2 cellular contexts compared by ENCODE assay signal in the genomic region with DNA sequence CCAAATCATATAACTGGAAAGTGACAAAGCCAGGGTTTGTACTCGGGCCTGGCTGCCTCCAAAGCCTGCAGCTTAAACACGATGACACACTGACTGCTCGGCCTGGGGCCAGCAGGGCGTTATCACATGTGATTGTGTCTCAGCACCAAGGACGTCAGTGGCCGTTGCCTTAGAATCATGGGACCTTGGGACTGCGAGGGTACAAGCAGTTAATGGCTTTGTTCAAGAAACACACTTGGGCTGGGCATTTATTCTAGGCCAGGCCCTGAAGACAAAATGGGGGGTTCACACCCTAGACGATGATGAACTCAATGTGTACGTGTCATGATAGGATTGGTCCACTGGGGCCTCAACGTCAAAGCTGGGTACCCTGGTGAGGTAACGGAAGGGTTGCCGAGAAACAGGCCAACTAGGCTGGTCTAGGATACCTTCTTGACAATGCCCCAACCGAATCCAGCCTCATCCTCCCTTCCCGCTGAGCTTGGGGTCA.
TF ChIP-seq lines count a peak whose summit lies in the region.

No MANE protein-coding gene starts in this region.

TF ChIP-seq in IMR-90, 13 proteins besides CTCF, POLR2A, EP300 and RAD21:
- no peak for TF ChIP-seq CEBPB (IDR thresholded peaks at IDR 0.05; ENCODE audit: low read depth, low read length)
- TF ChIP-seq MAZ (IDR thresholded peaks at IDR 0.05; ENCODE audit: borderline replicate concordance, low read depth, low read length): no peak
- TF ChIP-seq MAFK (IDR thresholded peaks at IDR 0.05; ENCODE audit: low read depth, low read length): no peak
- no peak for TF ChIP-seq FOS (IDR thresholded peaks at IDR 0.05; ENCODE audit: low read depth, low read length)
- TF ChIP-seq MXI1 (IDR thresholded peaks at IDR 0.05; ENCODE audit: borderline replicate concordance, low read depth, low read length): no peak
- no peak for TF ChIP-seq BHLHE40 (IDR thresholded peaks at IDR 0.05; ENCODE audit: low read depth, low read length)
- no peak for TF ChIP-seq RCOR1 (IDR thresholded peaks at IDR 0.05; ENCODE audit: insufficient replicate concordance, low read length)
- TF ChIP-seq, protein P1, sequence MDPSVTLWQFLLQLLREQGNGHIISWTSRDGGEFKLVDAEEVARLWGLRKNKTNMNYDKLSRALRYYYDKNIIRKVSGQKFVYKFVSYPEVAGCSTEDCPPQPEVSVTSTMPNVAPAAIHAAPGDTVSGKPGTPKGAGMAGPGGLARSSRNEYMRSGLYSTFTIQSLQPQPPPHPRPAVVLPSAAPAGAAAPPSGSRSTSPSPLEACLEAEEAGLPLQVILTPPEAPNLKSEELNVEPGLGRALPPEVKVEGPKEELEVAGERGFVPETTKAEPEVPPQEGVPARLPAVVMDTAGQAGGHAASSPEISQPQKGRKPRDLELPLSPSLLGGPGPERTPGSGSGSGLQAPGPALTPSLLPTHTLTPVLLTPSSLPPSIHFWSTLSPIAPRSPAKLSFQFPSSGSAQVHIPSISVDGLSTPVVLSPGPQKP (IDR thresholded peaks at IDR 0.05; ENCODE audit: borderline replicate concordance, low read depth, low read length): no peak
- TF ChIP-seq CHD1 (IDR thresholded peaks at IDR 0.05; ENCODE audit: low read depth, low read length): no peak
- TF ChIP-seq NFE2L2 (IDR thresholded peaks at IDR 0.05; ENCODE audit: low read depth, low read length): no peak
TF ChIP-seq in IMR-90: peak in this region for 0.

TF ChIP-seq in H1, 55 proteins besides CTCF, POLR2A, EP300 and RAD21:
- TF ChIP-seq JUND (IDR thresholded peaks at IDR 0.05; ENCODE audit: low read length) (no peak), SRF (IDR thresholded peaks at IDR 0.05; ENCODE audit: low read depth, low read length) (no peak), GTF2F1 (IDR thresholded peaks at IDR 0.05; ENCODE audit: borderline replicate concordance, low read depth, low read length) (no peak), TAF7 (optimal IDR thresholded peaks at IDR 0.05; ENCODE audit: borderline replicate concordance, low read depth, low read length) (no peak), CREB1 (IDR thresholded peaks at IDR 0.05) (no peak), EZH2 (IDR thresholded peaks at IDR 0.05; ENCODE audit: low read depth, low read length, severe bottlenecking) (no peak), FOSL1 (IDR thresholded peaks at IDR 0.05; ENCODE audit: insufficient read depth, low read depth, low read length) (no peak), CBX8 (IDR thresholded peaks at IDR 0.05; ENCODE audit: borderline replicate concordance, low read depth, low read length) (no peak), TEAD4 (IDR thresholded peaks at IDR 0.05; ENCODE audit: low read depth, low read length) (no peak), HDAC6 (IDR thresholded peaks at IDR 0.05; ENCODE audit: low read depth, low read length) (no peak), RXRA (IDR thresholded peaks at IDR 0.05; ENCODE audit: insufficient read depth, low read depth, low read length) (no peak), PHF8 (conservative IDR thresholded peaks at IDR 0.05; ENCODE audit: low read depth, low read length) (no peak), MAFK (IDR thresholded peaks at IDR 0.05; ENCODE audit: low read depth, low read length) (no peak), TAF1 (IDR thresholded peaks at IDR 0.05; ENCODE audit: low read depth, low read length) (no peak), RBBP5 (IDR thresholded peaks at IDR 0.05; ENCODE audit: borderline replicate concordance, low read depth, low read length) (no peak), JUN (IDR thresholded peaks at IDR 0.05; ENCODE audit: low read depth, low read length) (no peak)
- TF ChIP-seq, protein P2, sequence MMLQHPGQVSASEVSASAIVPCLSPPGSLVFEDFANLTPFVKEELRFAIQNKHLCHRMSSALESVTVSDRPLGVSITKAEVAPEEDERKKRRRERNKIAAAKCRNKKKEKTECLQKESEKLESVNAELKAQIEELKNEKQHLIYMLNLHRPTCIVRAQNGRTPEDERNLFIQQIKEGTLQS (IDR thresholded peaks at IDR 0.05; ENCODE audit: insufficient read depth, low read depth, low read length): no peak
- TF ChIP-seq, protein P3, sequence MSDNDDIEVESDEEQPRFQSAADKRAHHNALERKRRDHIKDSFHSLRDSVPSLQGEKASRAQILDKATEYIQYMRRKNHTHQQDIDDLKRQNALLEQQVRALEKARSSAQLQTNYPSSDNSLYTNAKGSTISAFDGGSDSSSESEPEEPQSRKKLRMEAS (IDR thresholded peaks at IDR 0.05): no peak
- TF ChIP-seq, protein P4, sequence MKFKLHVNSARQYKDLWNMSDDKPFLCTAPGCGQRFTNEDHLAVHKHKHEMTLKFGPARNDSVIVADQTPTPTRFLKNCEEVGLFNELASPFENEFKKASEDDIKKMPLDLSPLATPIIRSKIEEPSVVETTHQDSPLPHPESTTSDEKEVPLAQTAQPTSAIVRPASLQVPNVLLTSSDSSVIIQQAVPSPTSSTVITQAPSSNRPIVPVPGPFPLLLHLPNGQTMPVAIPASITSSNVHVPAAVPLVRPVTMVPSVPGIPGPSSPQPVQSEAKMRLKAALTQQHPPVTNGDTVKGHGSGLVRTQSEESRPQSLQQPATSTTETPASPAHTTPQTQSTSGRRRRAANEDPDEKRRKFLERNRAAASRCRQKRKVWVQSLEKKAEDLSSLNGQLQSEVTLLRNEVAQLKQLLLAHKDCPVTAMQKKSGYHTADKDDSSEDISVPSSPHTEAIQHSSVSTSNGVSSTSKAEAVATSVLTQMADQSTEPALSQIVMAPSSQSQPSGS (IDR thresholded peaks at IDR 0.05; ENCODE audit: low read length): no peak
- TF ChIP-seq, protein P5, sequence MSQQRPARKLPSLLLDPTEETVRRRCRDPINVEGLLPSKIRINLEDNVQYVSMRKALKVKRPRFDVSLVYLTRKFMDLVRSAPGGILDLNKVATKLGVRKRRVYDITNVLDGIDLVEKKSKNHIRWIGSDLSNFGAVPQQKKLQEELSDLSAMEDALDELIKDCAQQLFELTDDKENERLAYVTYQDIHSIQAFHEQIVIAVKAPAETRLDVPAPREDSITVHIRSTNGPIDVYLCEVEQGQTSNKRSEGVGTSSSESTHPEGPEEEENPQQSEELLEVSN (IDR thresholded peaks at IDR 0.05): no peak
